Comparison of ENCODE assay signal across 10 cellular contexts in the genomic region with DNA sequence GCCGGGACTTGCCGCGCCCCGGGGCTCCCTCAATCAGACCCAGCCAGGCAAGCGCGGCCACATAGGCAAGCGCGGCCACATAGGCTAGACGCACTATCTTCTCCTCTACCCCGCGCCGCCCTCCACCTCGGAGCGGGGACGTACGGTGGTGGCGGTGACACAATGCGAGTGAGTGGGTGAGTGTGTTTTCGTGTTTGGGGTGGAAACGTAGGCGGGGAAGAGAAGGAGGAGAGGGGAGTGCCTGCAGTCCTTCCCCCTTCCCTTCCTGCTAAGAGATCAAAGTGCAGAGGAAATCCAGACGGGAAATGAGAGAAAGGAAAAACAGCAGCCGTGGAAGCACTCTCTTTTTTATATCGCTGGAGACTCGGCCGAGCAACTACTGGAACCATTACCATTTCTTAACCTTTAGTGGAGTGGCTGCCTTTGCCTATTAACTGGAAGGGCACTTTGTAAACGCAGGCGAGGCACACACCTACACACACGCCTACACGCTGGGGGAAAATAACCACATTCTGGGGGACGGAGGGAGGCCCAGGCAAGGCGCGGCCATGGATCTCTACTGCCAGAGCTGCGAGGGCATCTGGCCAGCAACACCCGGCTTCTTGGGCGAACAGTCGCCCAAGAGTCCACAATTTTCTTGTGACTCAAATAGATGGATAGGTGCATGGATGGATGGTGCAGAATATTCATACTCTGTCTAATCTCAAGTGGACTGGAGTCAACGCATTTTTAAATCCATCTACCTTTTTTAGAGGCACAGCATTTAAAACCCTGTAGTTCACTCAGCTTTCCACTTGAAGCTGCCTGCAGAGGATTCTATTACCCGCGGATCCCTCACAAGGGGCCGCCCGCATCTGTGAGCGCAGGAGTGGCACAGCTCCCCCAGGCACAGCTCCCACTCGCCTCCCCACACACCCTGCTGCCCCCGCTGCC. TPM values are rescaled to one million over a fixed set of nuclear protein-coding genes. Genes with fewer than 3 reads are reported as not detected.
DNase-seq lines count a peak whose midpoint lies in the region; ATAC-seq and TF ChIP-seq lines count a peak whose summit lies in the region.
"Had no signal": no experiment of that assay in that cellular context is flagged by ENCODE, and none has a peak within 500 bp of the region (broad histone marks: within the 10 kb centered on the region; RNA-seq: fewer than 3 reads in every experiment).

No MANE protein-coding gene starts in this region.

- H4K20me1 ChIP-seq in SK-N-SH (ENCODE audit: insufficient read depth) (no peaks in the 10 kb centered on the region), fibroblast of lung (ENCODE audit: control insufficient read depth, extremely low read depth, insufficient read depth, low read length) (no peaks in the 10 kb centered on the region)

- peak; percentile 8 for DNase-seq in activated CD4-positive, alpha-beta memory T cell treated with anti-CD3 and anti-CD28 coated beads for 36 hours
- no peak for DNase-seq in activated CD4-positive, alpha-beta memory T cell treated with anti-CD3 and anti-CD28 coated beads, Interleukin-2, amount 10 ng/mL, durations not matched to agents 7 days and 5 days
- DNase-seq in SK-N-SH (peak; percentile 61), fibroblast of lung (ENCODE audit: low read depth in 2 of 2) (peak; percentile 51 to 81), myocyte (ENCODE audit: low read depth) (peak; percentile 79), ureter (ENCODE audit: low spot score) (no peak), NCI-H1436 treated with DMSO at 0.1 percent for 48 hours (lab: John Stamatoyannopoulos, UW) (no peak)
- DNase-seq: CD4-positive, CD25-positive, alpha-beta regulatory T cell had no signal

- no peak overlapping the region for H3K4me3 Mint-ChIP-seq in activated CD4-positive, alpha-beta memory T cell treated with anti-CD3 and anti-CD28 coated beads for 36 hours
- no peak overlapping the region for H3K4me3 Mint-ChIP-seq in activated CD4-positive, alpha-beta memory T cell treated with anti-CD3 and anti-CD28 coated beads, Interleukin-2, amount 10 ng/mL, durations not matched to agents 7 days and 5 days
- H3K4me3 Mint-ChIP-seq: CD4-positive, CD25-positive, alpha-beta regulatory T cell had no signal

- WGBS in SK-N-SH (ENCODE audit: low lambda C conversion rate): 8% methylated on average over 41 of the region's 45 CpGs

- peak overlapping the region; percentile 92 for H3K9ac ChIP-seq in SK-N-SH
- peak overlapping the region; percentile 48 for H3K9ac ChIP-seq in fibroblast of lung (ENCODE audit: insufficient read depth, low read length)

- no peak for TF ChIP-seq EP300 in SK-N-SH (IDR thresholded peaks at IDR 0.05; ENCODE audit: borderline replicate concordance in 1 of 2, low read depth in 1 of 2, low read length in 1 of 2)

- TF ChIP-seq CTCF in SK-N-SH (IDR thresholded peaks at IDR 0.05): peak; percentile 20
- TF ChIP-seq CTCF in fibroblast of lung (conservative IDR thresholded peaks at IDR 0.05 in 1 of 2, IDR thresholded peaks at IDR 0.05 in 1 of 2; ENCODE audit: low read depth in 1 of 2, low read length in 2 of 2): peak in 1 of 2 donors; percentile 13

- H3K27ac Mint-ChIP-seq in activated CD4-positive, alpha-beta memory T cell treated with anti-CD3 and anti-CD28 coated beads for 36 hours: no peak overlapping the region
- no peak overlapping the region for H3K27ac Mint-ChIP-seq in activated CD4-positive, alpha-beta memory T cell treated with anti-CD3 and anti-CD28 coated beads, Interleukin-2, amount 10 ng/mL, durations not matched to agents 7 days and 5 days

- H3K36me3 ChIP-seq in SK-N-SH (replicated peaks in 1 of 2; ENCODE audit: control insufficient read depth in 1 of 2, insufficient read depth in 2 of 2, low read length in 1 of 2) (no peaks in the 10 kb centered on the region), fibroblast of lung (ENCODE audit: control insufficient read depth, insufficient read depth, low read length) (no peaks in the 10 kb centered on the region)

- H3K9me3 Mint-ChIP-seq in activated CD4-positive, alpha-beta memory T cell treated with anti-CD3 and anti-CD28 coated beads for 36 hours: no peaks in the 10 kb centered on the region
- H3K9me3 Mint-ChIP-seq in activated CD4-positive, alpha-beta memory T cell treated with anti-CD3 and anti-CD28 coated beads, Interleukin-2, amount 10 ng/mL, durations not matched to agents 7 days and 5 days: no peaks in the 10 kb centered on the region

- TF ChIP-seq RAD21 in SK-N-SH (IDR thresholded peaks at IDR 0.05; ENCODE audit: low read length): no peak

- H3K4me1 ChIP-seq in SK-N-SH (ENCODE audit: control insufficient read depth in 1 of 2, insufficient read depth in 2 of 2, low read depth in 1 of 2, low read length in 1 of 2) (peaks cover 8 to 16% of the 10 kb centered on the region in 2 experiments), fibroblast of lung (ENCODE audit: control insufficient read depth, extremely low read depth, insufficient read depth, low read length) (no peaks in the 10 kb centered on the region)

- H3K9me3 ChIP-seq in SK-N-SH (no peaks in the 10 kb centered on the region), fibroblast of lung (ENCODE audit: control insufficient read depth, insufficient read depth, low read depth, low read length) (no peaks in the 10 kb centered on the region)

- H3K4me1 Mint-ChIP-seq in activated CD4-positive, alpha-beta memory T cell treated with anti-CD3 and anti-CD28 coated beads for 36 hours (ENCODE audit: low read depth): peaks cover 2% of the 10 kb centered on the region
- H3K4me1 Mint-ChIP-seq in activated CD4-positive, alpha-beta memory T cell treated with anti-CD3 and anti-CD28 coated beads, Interleukin-2, amount 10 ng/mL, durations not matched to agents 7 days and 5 days: peaks cover 13% of the 10 kb centered on the region

- H3K9me2 ChIP-seq in SK-N-SH: no peaks in the 10 kb centered on the region

- peak overlapping the region; percentile 71 to 99 for H3K4me3 ChIP-seq in SK-N-SH (ENCODE audit: low read depth in 2 of 2, low read length in 1 of 2)
- H3K4me3 ChIP-seq in fibroblast of lung (replicated peaks in 1 of 4; ENCODE audit: control extremely low read depth in 1 of 4, insufficient read depth in 1 of 4, low read depth in 3 of 4, low read length in 4 of 4): peak overlapping the region; percentile 30 to 69 (median 62)

- H3K4me2 ChIP-seq in SK-N-SH (peak overlapping the region; percentile 96), fibroblast of lung (ENCODE audit: extremely low read depth, insufficient read depth, low read length) (peak overlapping the region; percentile 70)

- POLR2A ChIA-PET in activated CD4-positive, alpha-beta memory T cell treated with anti-CD3 and anti-CD28 coated beads for 36 hours (lab: Charles Lee): no interaction called here
- POLR2A ChIA-PET in activated CD4-positive, alpha-beta memory T cell treated with anti-CD3 and anti-CD28 coated beads, Interleukin-2, amount 10 ng/mL, durations not matched to agents 7 days and 5 days (lab: Charles Lee): no interaction called here
- POLR2A ChIA-PET in SK-N-SH (lab: Yijun Ruan, JAX): no interaction called here

- CTCF ChIA-PET in activated CD4-positive, alpha-beta memory T cell treated with anti-CD3 and anti-CD28 coated beads for 36 hours (lab: Charles Lee): no interaction called here
- CTCF ChIA-PET in activated CD4-positive, alpha-beta memory T cell treated with anti-CD3 and anti-CD28 coated beads, Interleukin-2, amount 10 ng/mL, durations not matched to agents 7 days and 5 days (lab: Charles Lee): no interaction called here
- CTCF ChIA-PET in SK-N-SH (lab: Yijun Ruan, JAX): interaction anchor here (0.6 kb wide), 1 partner anchor 1961 kb away, joined by 3 read pairs; no protein-coding TSS in a partner anchor

- no peaks in the 10 kb centered on the region for H3K36me3 Mint-ChIP-seq in activated CD4-positive, alpha-beta memory T cell treated with anti-CD3 and anti-CD28 coated beads for 36 hours
- no peaks in the 10 kb centered on the region for H3K36me3 Mint-ChIP-seq in activated CD4-positive, alpha-beta memory T cell treated with anti-CD3 and anti-CD28 coated beads, Interleukin-2, amount 10 ng/mL, durations not matched to agents 7 days and 5 days (ENCODE audit: low read depth)

- H3K27ac ChIP-seq in SK-N-SH (ENCODE audit: low read depth in 2 of 2, low read length in 1 of 2): peak overlapping the region; percentile 81 to 89
- H3K27ac ChIP-seq in fibroblast of lung (ENCODE audit: insufficient read depth, low read length): peak overlapping the region; percentile 7

- H3K79me2 ChIP-seq in SK-N-SH (ENCODE audit: insufficient read depth): peaks cover 84% of the 10 kb centered on the region
- H3K79me2 ChIP-seq in fibroblast of lung (ENCODE audit: control insufficient read depth, insufficient read depth, low read length): peaks cover 5% of the 10 kb centered on the region

- peaks cover 35% of the 10 kb centered on the region for H3K27me3 Mint-ChIP-seq in activated CD4-positive, alpha-beta memory T cell treated with anti-CD3 and anti-CD28 coated beads for 36 hours
- H3K27me3 Mint-ChIP-seq in activated CD4-positive, alpha-beta memory T cell treated with anti-CD3 and anti-CD28 coated beads, Interleukin-2, amount 10 ng/mL, durations not matched to agents 7 days and 5 days: peaks cover 45% of the 10 kb centered on the region

- H3F3A ChIP-seq in SK-N-SH (replicated peaks; ENCODE audit: insufficient read depth): peaks cover 34% of the 10 kb centered on the region

- intact Hi-C loops in activated CD4-positive, alpha-beta memory T cell treated with anti-CD3 and anti-CD28 coated beads for 36 hours (cut with micrococcal nuclease): no loop called here

- H2AFZ ChIP-seq in SK-N-SH (ENCODE audit: low read depth) (peak overlapping the region; percentile 98), fibroblast of lung (ENCODE audit: low read length) (peak overlapping the region; percentile 49)

- no peak for ATAC-seq in GM19395 (IDR thresholded peaks at IDR 0.05; ENCODE audit: unreplicated experiment)

- H3K27me3 ChIP-seq in SK-N-SH (ENCODE audit: insufficient read depth) (no peaks in the 10 kb centered on the region), fibroblast of lung (ENCODE audit: control insufficient read depth, insufficient read depth, low read length) (peaks cover 7% of the 10 kb centered on the region)

TF ChIP-seq in SK-N-SH, 30 proteins besides CTCF, POLR2A, EP300 and RAD21 (continues in another document):
- TF ChIP-seq FOXM1 (IDR thresholded peaks at IDR 0.05; ENCODE audit: low read depth) (no peak), SIN3A (IDR thresholded peaks at IDR 0.05; ENCODE audit: borderline replicate concordance, low read depth, low read length) (0 out of 2 replicates have a peak, but pooled peaks have one; percentile 41)

RNA-seq across cellular contexts. Expression of a gene that starts 2.1 kb away (rescaled TPM):
- total RNA-seq in activated CD4-positive, alpha-beta memory T cell treated with anti-CD3 and anti-CD28 coated beads for 36 hours: not detected
- not detected for total RNA-seq in activated CD4-positive, alpha-beta memory T cell treated with anti-CD3 and anti-CD28 coated beads, Interleukin-2, amount 10 ng/mL, durations not matched to agents 7 days and 5 days
- polyA plus RNA-seq in SK-N-SH (2012; rRNA removed) (51.5 and 82.9 TPM in 2 replicates), fibroblast of lung (8.1 and 149 TPM in 2 replicates)
- 103 and 109 TPM in 2 replicates for polyA plus RNA-seq in SK-N-SH (2012; cell fraction: cytosol; rRNA removed)
- 27.9 and 72.1 TPM in 2 replicates for polyA plus RNA-seq in SK-N-SH (2012; cell fraction: nucleus; rRNA removed)
- total RNA-seq in fibroblast of lung (9.2 and 12.1 TPM in 2 replicates), myocyte (86.1 and 118 TPM in 2 replicates), ureter (6.8 TPM)
- 4.2 and 79.8 TPM in 2 replicates for polyA plus RNA-seq in fibroblast of lung (2012)
- 6.0 and 16.3 TPM in 2 replicates for polyA minus RNA-seq in fibroblast of lung (ENCODE audit: low replicate concordance)
- 366 TPM for polyA plus RNA-seq in myocyte (2012)
- total RNA-seq: CD4-positive, CD25-positive, alpha-beta regulatory T cell; T-helper 2 cell treated with Interferon-gamma antibody and Interleukin-4, amounts not matched to agents 100 ng/mL and 5 ng/mL, for 36 hours had no signal
- polyA plus RNA-seq: CD4-positive, CD25-positive, alpha-beta regulatory T cell had no signal

Comparison
In these comparisons a context has a peak if more than half of its experiments do, and no peak if none do; other contexts are left out.
1. DNase-seq: peak in activated CD4-positive, alpha-beta memory T cell treated with anti-CD3 and anti-CD28 coated beads for 36 hours (single experiment), SK-N-SH (single experiment), fibroblast of lung (2 of 2) and myocyte (single experiment); none in activated CD4-positive, alpha-beta memory T cell treated with anti-CD3 and anti-CD28 coated beads, Interleukin-2, amount 10 ng/mL, durations not matched to agents 7 days and 5 days (single experiment), ureter (single experiment) and NCI-H1436 treated with DMSO at 0.1 percent for 48 hours (single experiment).